In the genomic region with DNA sequence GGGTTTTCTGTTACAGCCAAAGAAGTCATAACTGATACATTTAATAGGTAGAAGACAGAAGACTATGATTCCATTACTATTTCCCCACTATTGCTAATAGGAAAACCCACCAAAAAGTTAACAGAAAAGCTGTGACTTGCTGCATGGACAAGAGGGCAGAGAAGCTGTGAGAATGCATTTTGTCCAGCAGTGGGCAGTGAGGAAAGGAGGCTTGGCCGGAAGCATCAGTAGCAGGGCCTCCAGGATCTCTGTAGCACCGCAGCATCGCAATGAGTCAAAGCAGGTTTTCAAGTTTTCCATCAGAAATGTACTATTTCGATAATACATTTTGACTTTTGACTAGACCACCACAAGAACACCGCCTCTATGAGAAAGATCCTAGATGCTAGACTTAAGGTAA, we compare ENCODE assay signal across 2 cellular contexts.
TF ChIP-seq lines count a peak whose summit lies in the region.

No MANE protein-coding gene starts in this region.

TF ChIP-seq in HepG2, 621 proteins besides CTCF, POLR2A, EP300 and RAD21:
- TF ChIP-seq STAG1 (CRISPR knock-in tag; IDR thresholded peaks at IDR 0.05) (peak; percentile 23; the same call in 1 of the 2 replicates), ZBTB42 (CRISPR knock-in tag; IDR thresholded peaks at IDR 0.05) (no peak), AGO1 (IDR thresholded peaks at IDR 0.05; ENCODE audit: low read depth, low read length, poor library complexity, severe bottlenecking) (no peak), SP2 (CRISPR knock-in tag; IDR thresholded peaks at IDR 0.05) (no peak)

TF ChIP-seq in H1, 55 proteins besides CTCF, POLR2A, EP300 and RAD21:
- TF ChIP-seq, protein P1, sequence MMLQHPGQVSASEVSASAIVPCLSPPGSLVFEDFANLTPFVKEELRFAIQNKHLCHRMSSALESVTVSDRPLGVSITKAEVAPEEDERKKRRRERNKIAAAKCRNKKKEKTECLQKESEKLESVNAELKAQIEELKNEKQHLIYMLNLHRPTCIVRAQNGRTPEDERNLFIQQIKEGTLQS (IDR thresholded peaks at IDR 0.05; ENCODE audit: insufficient read depth, low read depth, low read length) = no peak
- TF ChIP-seq KDM4A (IDR thresholded peaks at IDR 0.05; ENCODE audit: low read depth, low read length, severe bottlenecking) = no peak
- TF ChIP-seq, protein P2, sequence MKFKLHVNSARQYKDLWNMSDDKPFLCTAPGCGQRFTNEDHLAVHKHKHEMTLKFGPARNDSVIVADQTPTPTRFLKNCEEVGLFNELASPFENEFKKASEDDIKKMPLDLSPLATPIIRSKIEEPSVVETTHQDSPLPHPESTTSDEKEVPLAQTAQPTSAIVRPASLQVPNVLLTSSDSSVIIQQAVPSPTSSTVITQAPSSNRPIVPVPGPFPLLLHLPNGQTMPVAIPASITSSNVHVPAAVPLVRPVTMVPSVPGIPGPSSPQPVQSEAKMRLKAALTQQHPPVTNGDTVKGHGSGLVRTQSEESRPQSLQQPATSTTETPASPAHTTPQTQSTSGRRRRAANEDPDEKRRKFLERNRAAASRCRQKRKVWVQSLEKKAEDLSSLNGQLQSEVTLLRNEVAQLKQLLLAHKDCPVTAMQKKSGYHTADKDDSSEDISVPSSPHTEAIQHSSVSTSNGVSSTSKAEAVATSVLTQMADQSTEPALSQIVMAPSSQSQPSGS (IDR thresholded peaks at IDR 0.05; ENCODE audit: low read length) = no peak
